1 cellular context compared by ENCODE assay signal in the genomic region with DNA sequence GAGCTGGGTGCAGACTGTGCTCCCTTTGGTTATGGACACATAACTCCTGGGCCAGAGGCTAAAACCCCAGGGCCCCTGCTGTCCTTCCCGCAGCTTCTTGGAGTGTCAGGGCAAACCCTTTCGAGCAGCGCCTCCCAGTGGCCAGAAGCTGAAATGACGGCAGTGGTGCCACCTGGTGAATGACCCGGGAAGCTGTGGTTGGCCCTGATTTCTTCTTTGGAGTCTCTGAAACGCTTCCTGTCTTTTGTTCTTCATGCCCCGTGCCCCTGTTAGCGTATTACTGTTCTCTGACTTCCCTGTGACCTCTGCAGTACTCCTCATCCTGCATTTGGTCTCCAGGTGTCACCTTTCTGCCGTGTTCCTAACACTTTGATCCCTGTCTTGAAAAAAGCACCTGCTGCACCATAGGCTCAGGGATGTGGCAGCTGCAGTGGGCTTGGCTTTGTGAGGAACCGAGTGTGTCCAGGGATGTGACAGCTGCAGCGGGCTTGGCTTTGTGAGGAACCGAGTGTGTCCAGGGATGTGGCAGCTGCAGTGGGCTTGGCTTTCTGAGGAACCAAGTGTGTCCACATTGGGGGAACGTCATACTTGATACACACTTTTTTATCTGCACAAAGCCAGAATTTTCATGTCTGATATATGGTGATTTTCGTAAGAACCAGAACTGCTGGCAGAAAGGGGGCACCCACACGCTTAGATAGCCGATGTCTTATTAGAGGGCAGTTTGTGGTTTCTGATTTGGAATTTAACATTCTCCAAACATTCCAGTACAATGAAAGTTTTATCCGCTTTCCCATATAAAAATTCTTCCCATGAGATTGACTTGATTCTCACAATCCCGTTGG.
TF ChIP-seq lines count a peak whose summit lies in the region.

No MANE protein-coding gene starts in this region.

TF ChIP-seq in HepG2, 621 proteins besides CTCF, POLR2A, EP300 and RAD21:
- peak; percentile 59 for TF ChIP-seq STAG1 (CRISPR knock-in tag; IDR thresholded peaks at IDR 0.05)
TF ChIP-seq in HepG2: peak in this region for 1; not testable (repeated sequence) for 620.
